8 cellular contexts compared by ENCODE assay signal in genomic region chr6:35804996-35805736, GRCh38. TPM values are rescaled to one million over a fixed set of nuclear protein-coding genes. Genes with fewer than 3 reads are reported as not detected.
DNase-seq lines count a peak whose midpoint lies in the region; ATAC-seq and TF ChIP-seq lines count a peak whose summit lies in the region.

LHFPL5 (plus strand) TSS chr6:35805352; CDS start chr6:35805671, 319 bp downstream.

- H3K27me3 ChIP-seq in PC-9 (ENCODE audit: insufficient read depth, low read depth) = no peaks in the 10 kb centered on the region
- H3K27me3 ChIP-seq in iPS DF 6.9 (ENCODE audit: control insufficient read depth, insufficient read depth, low read length) = no peaks in the 10 kb centered on the region

- peak within 1 kb of the TSS; percentile 74 for H2AFZ ChIP-seq in PC-9

- H3K4me3 ChIP-seq in PC-9 (peak within 1 kb of the TSS; percentile 49; the same call in 1 of the 2 replicates), iPS DF 6.9 (ENCODE audit: low read length) (peak within 1 kb of the TSS; percentile 48; the same call in 1 of the 2 replicates)

- H3K27ac ChIP-seq in PC-9 = no peak within 1 kb of the TSS
- no peak within 1 kb of the TSS for H3K27ac ChIP-seq in iPS DF 6.9 (ENCODE audit: low read length)

- no CpG with 5 or more reads among the region's 40 CpGs for WGBS in iPS DF 6.9 (ENCODE audit: insufficient coverage, insufficient read length)

- TF ChIP-seq CTCF in PC-9 (conservative IDR thresholded peaks at IDR 0.05) = no peak

- peak; percentile 29 to 45 for DNase-seq in AML-193 (lab: John Stamatoyannopoulos, UW)
- DNase-seq in HT-29 (ENCODE audit: low spot score) = peak; percentile 18
- peak in 1 of 2 experiments; percentile 58 for DNase-seq in PC-9
- peak; percentile 46 for DNase-seq in activated naive CD4-positive, alpha-beta T cell treated with anti-CD3 and anti-CD28 coated beads, Interleukin-2, amount 50 U/mL, for 16 hours
- peak; percentile 45 for DNase-seq in iPS DF 6.9 (ENCODE audit: low read depth, low spot score)
- DNase-seq in stimulated activated CD4-positive, alpha-beta T cell treated with anti-CD3 and anti-CD28 coated beads, Interleukin-15, amount 100 ng/mL, for 24 hours = peak; percentile 63
- no peak for DNase-seq in posterior vena cava (ENCODE audit: low spot score)

- POLR2A ChIA-PET in PC-9 (lab: Charles Lee; ENCODE audit: unreplicated experiment) = no interaction called here

- H3K9me2 ChIP-seq in PC-9 (ENCODE audit: insufficient read depth) = no peaks in the 10 kb centered on the region

- H3K4me1 ChIP-seq in PC-9 (replicated peaks; ENCODE audit: insufficient read depth) (peaks cover 3% of the 10 kb centered on the region), iPS DF 6.9 (ENCODE audit: control insufficient read depth, insufficient read depth, low read length) (peaks cover 7% of the 10 kb centered on the region)

- H3K4me2 ChIP-seq in PC-9 = peak within 1 kb of the TSS; percentile 73

- no peak for ATAC-seq in HG02938 (IDR thresholded peaks at IDR 0.05; ENCODE audit: unreplicated experiment)

- intact Hi-C loops in PC-9 (cut with micrococcal nuclease; ENCODE audit: unreplicated experiment) = no loop called here
- intact Hi-C loops in posterior vena cava (cut with DNase I) = no loop called here

- CTCF ChIA-PET in PC-9 (lab: Charles Lee) = no interaction called here

- no peaks in the 10 kb centered on the region for H4K20me1 ChIP-seq in PC-9 (ENCODE audit: insufficient read depth)

- H3K36me3 ChIP-seq in PC-9 (ENCODE audit: low read depth) (no peaks in the 10 kb centered on the region), iPS DF 6.9 (ENCODE audit: control insufficient read depth, insufficient read depth, low read length) (no peaks in the 10 kb centered on the region)

- BruUV-seq in PC-9 (replicated peaks; lab: Mats Ljungman, UMichigan) = no TSS peak

- H3K9me3 ChIP-seq in PC-9 (ENCODE audit: insufficient read depth, low read depth) = no peaks in the 10 kb centered on the region
- no peaks in the 10 kb centered on the region for H3K9me3 ChIP-seq in iPS DF 6.9 (ENCODE audit: control insufficient read depth, insufficient read depth, low read length)

- no peaks in the 10 kb centered on the region for H3K79me2 ChIP-seq in PC-9 (ENCODE audit: low read depth)

- H3F3A ChIP-seq in PC-9 (ENCODE audit: insufficient read depth, low read depth) = peaks cover 2% of the 10 kb centered on the region; the same call in 1 of the 2 replicates

RNA-seq across cellular contexts. Expression of gene LHFPL5, which starts in this region (rescaled TPM):
- 0.16 and 0.58 TPM in 2 replicates for total RNA-seq in HT-29 (2014; rRNA removed; shearing (Covaris generic))
- total RNA-seq in PC-9 (2021) (1.2 and 1.7 TPM in 2 replicates), posterior vena cava (not detected)

Comparison
In these comparisons a context has a peak if more than half of its experiments do, and no peak if none do; other contexts are left out.
1. Peak in DNase-seq in HT-29; RNA of the gene not detected or under 1 TPM.